18 cellular contexts compared by ENCODE assay signal in the genomic region with DNA sequence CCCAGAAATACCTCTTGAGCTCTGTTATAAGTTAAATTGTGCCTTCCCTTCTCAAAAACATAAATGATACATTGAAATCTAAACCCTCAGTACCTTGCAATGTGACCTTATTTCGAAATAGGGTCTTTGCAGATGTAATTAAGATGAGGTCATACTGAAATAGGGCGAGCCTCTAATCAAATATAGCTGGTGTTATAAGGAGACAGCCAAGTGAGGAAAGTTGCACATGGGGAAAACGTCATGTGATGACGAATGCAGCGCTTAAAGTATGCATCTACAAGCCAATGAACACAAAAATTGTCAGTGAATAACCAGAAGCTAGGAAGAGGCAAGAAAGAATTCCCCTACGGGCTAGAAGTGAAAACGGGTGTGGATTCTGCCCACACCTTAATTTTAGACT.
DNase-seq lines count a peak whose midpoint lies in the region; ATAC-seq and TF ChIP-seq lines count a peak whose summit lies in the region.
"Had no signal": no experiment of that assay in that cellular context is flagged by ENCODE, and none has a peak within 500 bp of the region (broad histone marks: within the 10 kb centered on the region; RNA-seq: fewer than 3 reads in every experiment).

No MANE protein-coding gene starts in this region.

- H3K4me3 Mint-ChIP-seq in MCF 10A (ENCODE audit: unreplicated experiment): no peak overlapping the region
- no peak overlapping the region for H3K4me3 Mint-ChIP-seq in natural killer cell treated with Interleukin-12 subunit alpha and Interleukin-12 subunit beta and Interleukin-15 and Interleukin-18, amount 100 ng/mL, for 72 hours

- no peak for TF ChIP-seq CTCF in MCF 10A (IDR thresholded peaks at IDR 0.05; ENCODE audit: unreplicated experiment)
- no peak for TF ChIP-seq CTCF in breast epithelium (IDR thresholded peaks at IDR 0.05)
- TF ChIP-seq CTCF in cardiac fibroblast (IDR thresholded peaks at IDR 0.05; ENCODE audit: low read depth, low read length): no peak

- H3K36me3 ChIP-seq in breast epithelium: no peaks in the 10 kb centered on the region
- H3K36me3 ChIP-seq: BLaER1 treated with 17β-estradiol and CSF1 and Interleukin-3, amounts not matched to agents 10 nM and 100 nM; HAP-1 had no signal

- no peaks in the 10 kb centered on the region for H3K27me3 Mint-ChIP-seq in MCF 10A (ENCODE audit: insufficient read depth, unreplicated experiment)
- no peaks in the 10 kb centered on the region for H3K27me3 Mint-ChIP-seq in natural killer cell treated with Interleukin-12 subunit alpha and Interleukin-12 subunit beta and Interleukin-15 and Interleukin-18, amount 100 ng/mL, for 72 hours

- H3K27ac Mint-ChIP-seq in MCF 10A (ENCODE audit: low read depth, unreplicated experiment): peak overlapping the region; percentile 66
- H3K27ac Mint-ChIP-seq in natural killer cell treated with Interleukin-12 subunit alpha and Interleukin-12 subunit beta and Interleukin-15 and Interleukin-18, amount 100 ng/mL, for 72 hours: no peak overlapping the region

- H3K27ac ChIP-seq in breast epithelium: no peak overlapping the region
- H3K27ac ChIP-seq: 22Rv1; BLaER1 treated with 17β-estradiol and CSF1 and Interleukin-3, amounts not matched to agents 10 nM and 100 nM; PC-9; SK-N-MC had no signal

- no peak for ATAC-seq in natural killer cell treated with Interleukin-12 subunit alpha and Interleukin-12 subunit beta and Interleukin-15 and Interleukin-18, amount 100 ng/mL, for 72 hours
- ATAC-seq in HG03095 (IDR thresholded peaks at IDR 0.05; ENCODE audit: unreplicated experiment): no peak
- ATAC-seq: Right ventricle myocardium inferior had no signal

- no peaks in the 10 kb centered on the region for H3K36me3 Mint-ChIP-seq in MCF 10A (ENCODE audit: insufficient read depth, unreplicated experiment)
- no peaks in the 10 kb centered on the region for H3K36me3 Mint-ChIP-seq in natural killer cell treated with Interleukin-12 subunit alpha and Interleukin-12 subunit beta and Interleukin-15 and Interleukin-18, amount 100 ng/mL, for 72 hours

- no TSS peak for BruUV-seq in MCF 10A (replicated peaks; lab: Mats Ljungman, UMichigan)

- CTCF ChIA-PET in MCF 10A (lab: Yijun Ruan, JAX): interaction anchor here (1.2 kb wide), 1 partner anchor 17 kb away, joined by 3 read pairs; no protein-coding TSS in a partner anchor

- POLR2A ChIA-PET in MCF 10A (lab: Yijun Ruan, JAX): interaction anchor here (0.7 kb wide), 1 partner anchor 15 kb away, joined by 3 read pairs; no protein-coding TSS in a partner anchor

- H3K9me3 Mint-ChIP-seq in MCF 10A (ENCODE audit: unreplicated experiment): peaks cover 4% of the 10 kb centered on the region
- peaks cover 34% of the 10 kb centered on the region for H3K9me3 Mint-ChIP-seq in natural killer cell treated with Interleukin-12 subunit alpha and Interleukin-12 subunit beta and Interleukin-15 and Interleukin-18, amount 100 ng/mL, for 72 hours

- H3K4me1 Mint-ChIP-seq in MCF 10A (ENCODE audit: insufficient read depth, unreplicated experiment): peaks cover 12% of the 10 kb centered on the region
- H3K4me1 Mint-ChIP-seq in natural killer cell treated with Interleukin-12 subunit alpha and Interleukin-12 subunit beta and Interleukin-15 and Interleukin-18, amount 100 ng/mL, for 72 hours (ENCODE audit: low read depth in 2 of 2): no peaks in the 10 kb centered on the region

- TF ChIP-seq POLR2A in breast epithelium (IDR thresholded peaks at IDR 0.05): no peak

- peak; percentile 45 for DNase-seq in MCF 10A (ENCODE audit: unreplicated experiment)
- DNase-seq in breast epithelium (ENCODE audit: low spot score in 2 of 2): no peak
- DNase-seq in cardiac fibroblast (ENCODE audit: low read depth in 2 of 2): peak; percentile 29 to 36
- peak; percentile 37 for DNase-seq in fibroblast of the conjunctiva (ENCODE audit: low read depth)
- DNase-seq in natural killer cell treated with Interleukin-12 subunit alpha and Interleukin-12 subunit beta and Interleukin-15 and Interleukin-18, amount 100 ng/mL, for 72 hours (ENCODE audit: low spot score): no peak
- no peak for DNase-seq in Kasumi-1 (lab: John Stamatoyannopoulos, UW)
- no peak for DNase-seq in activated T-cell treated with anti-CD3 and anti-CD28 coated beads for 4 hours
- DNase-seq: DMS 273 treated with DMSO at 0.1 percent for 48 hours, NCI-H1048, NCI-H345, NCI-H748 treated with DMSO at 0.1 percent for 48 hours, PC-9 had no signal

- H3K4me3 ChIP-seq in breast epithelium (no peak overlapping the region), cardiac fibroblast (replicated peaks in 1 of 2; ENCODE audit: low read depth in 2 of 2, low read length in 2 of 2) (no peak overlapping the region)
- H3K4me3 ChIP-seq: BLaER1 treated with 17β-estradiol and CSF1 and Interleukin-3, amounts not matched to agents 10 nM and 100 nM; HAP-1; PC-9; SK-N-MC had no signal

- intact Hi-C loops in MCF 10A (cut with micrococcal nuclease): no loop called here
- intact Hi-C loops in breast epithelium (cut with DNase I; ENCODE audit: low total_unique reads): no loop called here

- no peaks in the 10 kb centered on the region for H3K4me1 ChIP-seq in breast epithelium
- H3K4me1 ChIP-seq: HAP-1 had no signal

- no peaks in the 10 kb centered on the region for H3K27me3 ChIP-seq in breast epithelium
- H3K27me3 ChIP-seq: BLaER1 treated with 17β-estradiol and CSF1 and Interleukin-3, amounts not matched to agents 10 nM and 100 nM had no signal

- H3K9me3 ChIP-seq in breast epithelium: peaks cover 0 to 8% of the 10 kb centered on the region in 2 donors
- H3K9me3 ChIP-seq: HAP-1 had no signal

Comparison
In these comparisons a context has a peak if more than half of its experiments do, and no peak if none do; other contexts are left out.
1. DNase-seq: peak in MCF 10A (single experiment), cardiac fibroblast (2 of 2) and fibroblast of the conjunctiva (single experiment); none in breast epithelium (0 of 2), natural killer cell treated with Interleukin-12 subunit alpha and Interleukin-12 subunit beta and Interleukin-15 and Interleukin-18, amount 100 ng/mL, for 72 hours (single experiment), Kasumi-1 (0 of 2) and activated T-cell treated with anti-CD3 and anti-CD28 coated beads for 4 hours (single experiment).